In genomic region chr10:48765039-48765438, GRCh38 we compare ENCODE assay signal across 21 cellular contexts.
DNase-seq lines count a peak whose midpoint lies in the region; ATAC-seq, FAIRE-seq and TF ChIP-seq lines count a peak whose summit lies in the region.
"Had no signal": no experiment of that assay in that cellular context is flagged by ENCODE, and none has a peak within 500 bp of the region (broad histone marks: within the 10 kb centered on the region; RNA-seq: fewer than 3 reads in every experiment).

No MANE protein-coding gene starts in this region.

- peaks cover 13% of the 10 kb centered on the region for H3K4me1 ChIP-seq in GM12878 (ENCODE audit: control insufficient read depth, insufficient read depth, low read length)
- H3K4me1 ChIP-seq: HAP-1, SJCRH30, vagina had no signal

- RAD21 ChIA-PET in GM12878 (lab: Charles Lee; ENCODE audit: unreplicated experiment), result interaction anchor here (0.6 to 2.8 kb wide), 11 partner anchors 10 to 441 kb away, joined by 3 to 17 read pairs (median 4); partner anchors contain the start of gene WDFY4

- H3K9me3 ChIP-seq in GM12878 (replicated peaks; ENCODE audit: control insufficient read depth, insufficient read depth, low read length), result no peaks in the 10 kb centered on the region
- H3K9me3 ChIP-seq: HAP-1, SJCRH30, vagina had no signal

- no peaks in the 10 kb centered on the region for H4K20me1 ChIP-seq in GM12878 (ENCODE audit: control insufficient read depth, insufficient read depth)

- H3K27me3 ChIP-seq in GM06990 (replicated peaks; ENCODE audit: control insufficient read depth, insufficient read depth, low read length) (no peaks in the 10 kb centered on the region), GM12878 (replicated peaks in 1 of 2; ENCODE audit: control insufficient read depth in 2 of 2, insufficient read depth in 2 of 2, low read length in 1 of 2) (no peaks in the 10 kb centered on the region)
- H3K27me3 ChIP-seq: cardiac muscle cell, SJCRH30, vagina had no signal

- CTCF ChIA-PET in GM12878 (lab: Yijun Ruan, JAX), result interaction anchor here (0.7 to 4.9 kb wide), 20 partner anchors 8 to 168 kb away, joined by 3 to 35 read pairs (median 4); no protein-coding TSS in a partner anchor

- H2AFZ ChIP-seq in GM12878 (ENCODE audit: control insufficient read depth, low read depth, low read length), result no peak overlapping the region

- TF ChIP-seq EP300 in GM12878 (IDR thresholded peaks at IDR 0.05; ENCODE audit: borderline replicate concordance in 1 of 2, control insufficient read depth in 1 of 2, low read depth in 2 of 2, low read length in 2 of 2), result no peak

- H3K36me3 ChIP-seq in GM06990 (ENCODE audit: control insufficient read depth, insufficient read depth, low read length) (peaks cover 30% of the 10 kb centered on the region), GM12878 (ENCODE audit: control insufficient read depth in 2 of 2, insufficient read depth in 2 of 2, low read length in 1 of 2) (peaks cover 31 to 45% of the 10 kb centered on the region in 2 experiments)
- H3K36me3 ChIP-seq: cardiac muscle cell, HAP-1, SJCRH30, vagina, WERI-Rb-1 had no signal

- H3K27ac ChIP-seq in GM12878 (ENCODE audit: control insufficient read depth, insufficient read depth), result peak overlapping the region; percentile 54
- H3K27ac ChIP-seq: cardiac muscle cell, SJCRH30, vagina, WERI-Rb-1 had no signal

- ATAC-seq in HG02981 (IDR thresholded peaks at IDR 0.05; ENCODE audit: unreplicated experiment), result peak; percentile 61
- ATAC-seq in GM12878, result peak; percentile 76
- ATAC-seq: left lobe of liver, T-helper 17 cell had no signal

- no peak overlapping the region for H3K9ac ChIP-seq in GM12878 (ENCODE audit: control insufficient read depth, insufficient read depth, low read length)

- POLR2A ChIA-PET in GM12878 (lab: Charles Lee), result interaction anchor here (0.7 to 1.5 kb wide), 5 partner anchors 10 to 97 kb away, joined by 3 to 8 read pairs (median 3); no protein-coding TSS in a partner anchor

- no peak for DNase-seq in GM06990 (ENCODE audit: extremely low read depth, insufficient read length)
- no peak for DNase-seq in GM18507 (ENCODE audit: extremely low spot score, insufficient read length, low read depth)
- no peak for DNase-seq in GM12878 (ENCODE audit: low read depth, low spot score)
- no peak for DNase-seq in NCI-H524 (lab: John Stamatoyannopoulos, UW)
- DNase-seq in A172 (ENCODE audit: low spot score), result no peak
- DNase-seq in NCI-H526 treated with DMSO at 0.1 percent for 48 hours (lab: John Stamatoyannopoulos, UW), result no peak
- DNase-seq in HTR-8/SVneo (ENCODE audit: insufficient read length, low spot score), result no peak
- DNase-seq: activated CD4-positive, alpha-beta T cell treated with anti-CD3 and anti-CD28 coated beads, Interleukin-2, amount 50 U/mL, for 4 hours; amygdala; GF-D8; head of caudate nucleus; NCI-H187; NCI-H774; SJCRH30; T-helper 17 cell; WERI-Rb-1 had no signal

- in situ Hi-C loops in GM12878 (cut with MboI), result loop anchor here (25.0 kb wide), 1 partner anchor 97 kb away; no protein-coding TSS in a partner anchor

- H3K79me2 ChIP-seq in GM12878 (ENCODE audit: control insufficient read depth, insufficient read depth, low read length), result peaks cover 1% of the 10 kb centered on the region

- WGBS in GM12878 (ENCODE audit: insufficient coverage, insufficient replicate concordance, low lambda C conversion rate, missing lambda C conversion rate), result 44% methylated on average over 1 of the region's 1 CpG

- no peak overlapping the region for H3K4me2 ChIP-seq in GM12878 (ENCODE audit: control insufficient read depth, insufficient read depth)

- TF ChIP-seq POLR2A in GM12878 (IDR thresholded peaks at IDR 0.05; ENCODE audit: low read depth, low read length), result no peak

- TF ChIP-seq RAD21 in GM12878 (IDR thresholded peaks at IDR 0.05; ENCODE audit: insufficient read depth, low read depth, low read length), result peak; percentile 23; the same call in 1 of the 2 replicates

- BruUV-seq in GM12878 (replicated peaks; lab: Mats Ljungman, UMichigan), result no TSS peak

- FAIRE-seq in GM18507 (lab: Jason Lieb, UNC), result peak; percentile 68
- peak; percentile 75 for FAIRE-seq in GM12878 (lab: Jason Lieb, UNC)
- FAIRE-seq in HTR-8/SVneo (lab: Jason Lieb, UNC), result no peak

- SMC1A ChIA-PET in GM12878 (lab: Charles Lee; ENCODE audit: uncharacterized antibody, unreplicated experiment), result interaction anchor here (0.7 to 3.5 kb wide), 14 partner anchors 13 to 109 kb away, joined by 3 to 25 read pairs (median 4); no protein-coding TSS in a partner anchor

- intact Hi-C loops in GM12878 (cut with micrococcal nuclease; ENCODE audit: unreplicated experiment), result loop anchor here (2.0 kb wide), 1 partner anchor 40 kb away; no protein-coding TSS in a partner anchor

- TF ChIP-seq CTCF in GM06990 (IDR thresholded peaks at IDR 0.05; ENCODE audit: insufficient read depth, low read length, poor library complexity, severe bottlenecking), result peak; percentile 36
- TF ChIP-seq CTCF in GM12878 (IDR thresholded peaks at IDR 0.05 in 2 of 3, conservative IDR thresholded peaks at IDR 0.05 in 1 of 3; ENCODE audit: control insufficient read depth in 2 of 3, extremely low read depth in 1 of 3, insufficient read depth in 1 of 3, low read depth in 3 of 3, low read length in 3 of 3), result peak; percentile 33 to 45 (median 37); a peak in 4 of 6 replicates

- H3K4me3 ChIP-seq in GM06990 (replicated peaks; ENCODE audit: low read depth, low read length), result no peak overlapping the region
- H3K4me3 ChIP-seq in GM12878, result no peak overlapping the region
- H3K4me3 ChIP-seq: cardiac muscle cell, HAP-1, SJCRH30, vagina had no signal

TF ChIP-seq in GM12878, 131 proteins besides CTCF, POLR2A, EP300 and RAD21 (continues in another document):
- peak; percentile 77 for TF ChIP-seq ATF7 (IDR thresholded peaks at IDR 0.05; ENCODE audit: low read depth)
- TF ChIP-seq SRF (IDR thresholded peaks at IDR 0.05; ENCODE audit: low read depth in 2 of 2, low read length in 2 of 2), result no peak
- TF ChIP-seq PBX3 (IDR thresholded peaks at IDR 0.05; ENCODE audit: insufficient replicate concordance, low read depth, low read length), result peak; percentile 28
- TF ChIP-seq RUNX3 (IDR thresholded peaks at IDR 0.05; ENCODE audit: low read length), result peak; percentile 80
- peak; percentile 31; the same call in 1 of the 2 replicates for TF ChIP-seq PKNOX1 (IDR thresholded peaks at IDR 0.05)
- peak; percentile 31; the same call in 1 of the 2 replicates for TF ChIP-seq CREB1 (IDR thresholded peaks at IDR 0.05; ENCODE audit: low read depth)
- TF ChIP-seq CUX1 (IDR thresholded peaks at IDR 0.05; ENCODE audit: insufficient replicate concordance, low read depth, low read length), result peak; percentile 41
- TF ChIP-seq MYB (IDR thresholded peaks at IDR 0.05; ENCODE audit: borderline replicate concordance, low read depth, low read length), result no peak
